16 cellular contexts compared by ENCODE assay signal in genomic region chr4:153409412-153409811, GRCh38. TPM values are rescaled to one million over a fixed set of nuclear protein-coding genes. Genes with fewer than 3 reads are reported as not detected.
DNase-seq lines count a peak whose midpoint lies in the region; ATAC-seq and TF ChIP-seq lines count a peak whose summit lies in the region.
"Had no signal": no experiment of that assay in that cellular context is flagged by ENCODE, and none has a peak within 500 bp of the region (broad histone marks: within the 10 kb centered on the region; RNA-seq: fewer than 3 reads in every experiment).

No MANE protein-coding gene starts in this region.

- H3K27ac ChIP-seq in osteoblast (ENCODE audit: low read depth, low read length): peak overlapping the region; percentile 33
- H3K27ac ChIP-seq: C4-2B had no signal

- no peak overlapping the region for H3K4me3 ChIP-seq in osteoblast (ENCODE audit: insufficient read depth, low read length)

- DNase-seq in EL (peak; percentile 60), RKO (ENCODE audit: low spot score) (peak; percentile 62), dermis blood vessel endothelial cell (peak; percentile 37), osteoblast (ENCODE audit: insufficient read length, low spot score, missing footprints) (no peak), NCI-H1436 treated with DMSO at 0.1 percent for 48 hours (lab: John Stamatoyannopoulos, UW) (no peak), H4 (ENCODE audit: low spot score) (no peak)
- DNase-seq: effector CD8-positive, alpha-beta T cell; NCI-H1092; nephron progenitor cell; right cardiac atrium; stimulated activated naive CD4-positive, alpha-beta T cell treated with Interleukin-2 at 50 U/mL for 16 hours; T-helper 1 cell had no signal

- no peak for TF ChIP-seq CTCF in osteoblast (IDR thresholded peaks at IDR 0.05; ENCODE audit: extremely low read depth, low read depth, low read length)

- no peaks in the 10 kb centered on the region for H3K36me3 ChIP-seq in osteoblast (ENCODE audit: insufficient read depth, low read length)

- no peaks in the 10 kb centered on the region for H3K27me3 ChIP-seq in osteoblast (ENCODE audit: insufficient read depth, low read length)

- peaks cover 11% of the 10 kb centered on the region for H3K4me1 ChIP-seq in osteoblast (ENCODE audit: insufficient read depth, low read length)

- no peak overlapping the region for H2AFZ ChIP-seq in osteoblast (ENCODE audit: low read length)

- no peak overlapping the region for H3K4me2 ChIP-seq in osteoblast (ENCODE audit: insufficient read depth, low read length)

- ATAC-seq in HG02571 (IDR thresholded peaks at IDR 0.05; ENCODE audit: unreplicated experiment): no peak
- ATAC-seq in HG03354 (IDR thresholded peaks at IDR 0.05; ENCODE audit: poor library complexity, severe bottlenecking, unreplicated experiment): no peak
- ATAC-seq: HCT116, right cardiac atrium had no signal

- H3K9me3 ChIP-seq in osteoblast (ENCODE audit: low read depth, low read length): no peaks in the 10 kb centered on the region

- H3K79me2 ChIP-seq in osteoblast (ENCODE audit: insufficient read depth, low read length): no peaks in the 10 kb centered on the region

- no peaks in the 10 kb centered on the region for H4K20me1 ChIP-seq in osteoblast (ENCODE audit: insufficient read depth, low read length)

RNA-seq across cellular contexts. Expression of gene TMEM131L, which starts 56.7 kb away (rescaled TPM):
- 16.2 and 25.3 TPM in 2 replicates for total RNA-seq in dermis blood vessel endothelial cell
- total RNA-seq in osteoblast: 8.3 and 9.0 TPM in 2 replicates
- total RNA-seq in H4 (2014; rRNA removed; shearing (Covaris generic)): 13.5 and 14.2 TPM in 2 replicates

Comparison
In these comparisons a context has a peak if more than half of its experiments do, and no peak if none do; other contexts are left out.
1. DNase-seq: peak in EL (single experiment), RKO (single experiment) and dermis blood vessel endothelial cell (single experiment); none in osteoblast (single experiment), NCI-H1436 treated with DMSO at 0.1 percent for 48 hours (single experiment) and H4 (single experiment).